In genomic region chr17:64232466-64233262, GRCh38 we compare ENCODE assay signal across 1 cellular context.
A peak's percentile ranks its signal among the peaks of the same experiment; 100 is the strongest.
TF ChIP-seq lines count a peak whose summit lies in the region.

No MANE protein-coding gene starts in this region.

TF ChIP-seq in HepG2, 621 proteins besides CTCF, POLR2A, EP300 and RAD21:
- TF ChIP-seq SRSF1 (optimal IDR thresholded peaks at IDR 0.05; ENCODE audit: low read depth, low read length) (no peak), NFYB (CRISPR knock-in tag; IDR thresholded peaks at IDR 0.05) (0 out of 2 replicates have a peak, but pooled peaks have one; percentile 23)
